13 cellular contexts compared by ENCODE assay signal in genomic region chr12:46265102-46265501, GRCh38. TPM values are rescaled to one million over a fixed set of nuclear protein-coding genes. Genes with fewer than 3 reads are reported as not detected.
A peak's percentile ranks its signal among the peaks of the same experiment; 100 is the strongest.
DNase-seq lines count a peak whose midpoint lies in the region; ATAC-seq and TF ChIP-seq lines count a peak whose summit lies in the region.
"Had no signal": no experiment of that assay in that cellular context is flagged by ENCODE, and none has a peak within 500 bp of the region (broad histone marks: within the 10 kb centered on the region; RNA-seq: fewer than 3 reads in every experiment).

No MANE protein-coding gene starts in this region.

- no peak overlapping the region for H2AFZ ChIP-seq in Karpas-422 (ENCODE audit: low read length)

- H3K4me2 ChIP-seq in Karpas-422 (ENCODE audit: low read depth, low read length, poor library complexity, severe bottlenecking): peak overlapping the region; percentile 83

- no peaks in the 10 kb centered on the region for H3K27me3 Mint-ChIP-seq in endodermal cell (ENCODE audit: insufficient read depth)
- H3K27me3 Mint-ChIP-seq: activated B cell treated with CpG ODN at 0.5 μM for 24 hours; activated CD8-positive, alpha-beta memory T cell treated with anti-CD3 and anti-CD28 coated beads, Interleukin-2, amount 10 ng/mL, durations not matched to agents 7 days and 5 days; T-cell had no signal

- ATAC-seq in gastrocnemius medialis (no peak), HG02798 (IDR thresholded peaks at IDR 0.05; ENCODE audit: poor library complexity, unreplicated experiment) (no peak)
- ATAC-seq: activated CD8-positive, alpha-beta memory T cell treated with anti-CD3 and anti-CD28 coated beads, Interleukin-2, amount 10 ng/mL, durations not matched to agents 7 days and 5 days; lower lobe of right lung; T-cell had no signal

- in situ Hi-C loops in gastrocnemius medialis (cut with MboI; ENCODE audit: low sequenced_read_pairs in 4 of 4): no loop called here
- in situ Hi-C loops in GM13976 (cut with MboI; ENCODE audit: low sequenced_read_pairs, unreplicated experiment): loop anchor here (10.0 to 25.0 kb wide), 2 partner anchors 50 to 528 kb away; partner anchors contain the start of gene ARID2

- TF ChIP-seq CTCF in GM06990 (IDR thresholded peaks at IDR 0.05; ENCODE audit: insufficient read depth, low read length, poor library complexity, severe bottlenecking) (no peak), endodermal cell (conservative IDR thresholded peaks at IDR 0.05) (no peak), gastrocnemius medialis (IDR thresholded peaks at IDR 0.05 in 4 of 5, conservative IDR thresholded peaks at IDR 0.05 in 1 of 5) (no peak), GM13976 (IDR thresholded peaks at IDR 0.05; ENCODE audit: borderline replicate concordance, control extremely low read depth, extremely low read depth, insufficient read depth, missing control alignments) (no peak)

- peaks cover 18% of the 10 kb centered on the region for H3K4me1 Mint-ChIP-seq in endodermal cell

- no peaks in the 10 kb centered on the region for H3K9me2 ChIP-seq in Karpas-422 (replicated peaks; ENCODE audit: insufficient read depth, low read length)

- no peak overlapping the region for H3K4me3 Mint-ChIP-seq in endodermal cell
- H3K4me3 Mint-ChIP-seq: activated B cell treated with CpG ODN at 0.5 μM for 24 hours; activated CD8-positive, alpha-beta memory T cell treated with anti-CD3 and anti-CD28 coated beads, Interleukin-2, amount 10 ng/mL, durations not matched to agents 7 days and 5 days; activated naive CD4-positive, alpha-beta T cell treated with anti-CD3 and anti-CD28 coated beads for 36 hours; T-cell had no signal

- peaks cover 87% of the 10 kb centered on the region for H3K79me2 ChIP-seq in Karpas-422 (ENCODE audit: low read length)

- peak overlapping the region; percentile 81; the same call in 1 of the 2 replicates for H3K27ac ChIP-seq in Karpas-422 (ENCODE audit: low read length)
- no peak overlapping the region for H3K27ac ChIP-seq in endodermal cell (ENCODE audit: low read depth, low read length)
- peak overlapping the region; percentile 91 to 98 (median 93) for H3K27ac ChIP-seq in gastrocnemius medialis
- H3K27ac ChIP-seq: lower lobe of right lung had no signal

- H3K9ac ChIP-seq in Karpas-422 (ENCODE audit: low read length): peak overlapping the region; percentile 94; the same call in 1 of the 2 replicates
- no peak overlapping the region for H3K9ac ChIP-seq in endodermal cell (ENCODE audit: extremely low read depth, low read length, poor library complexity, severe bottlenecking)

- intact Hi-C loops in gastrocnemius medialis (cut with DNase I; ENCODE audit: low total_unique reads): loop anchor here (5.0 to 10.0 kb wide), 7 partner anchors 107 to 1890 kb away; partner anchors contain the start of genes ARID2, ASB8 and SLC38A2

- no peaks in the 10 kb centered on the region for H3K27me3 ChIP-seq in GM06990 (replicated peaks; ENCODE audit: control insufficient read depth, insufficient read depth, low read length)
- no peaks in the 10 kb centered on the region for H3K27me3 ChIP-seq in Karpas-422 (ENCODE audit: low read length)
- no peaks in the 10 kb centered on the region for H3K27me3 ChIP-seq in endodermal cell (ENCODE audit: control insufficient read depth, insufficient read depth, low read length, poor library complexity, severe bottlenecking)
- no peaks in the 10 kb centered on the region for H3K27me3 ChIP-seq in gastrocnemius medialis

- H3K36me3 ChIP-seq in GM06990 (ENCODE audit: control insufficient read depth, insufficient read depth, low read length) (peaks cover 2% of the 10 kb centered on the region; the same call in 1 of the 2 replicates), Karpas-422 (ENCODE audit: insufficient read depth, low read length) (peaks cover 16% of the 10 kb centered on the region; the same call in 1 of the 2 replicates), endodermal cell (ENCODE audit: control insufficient read depth, insufficient read depth, low read length) (no peaks in the 10 kb centered on the region), gastrocnemius medialis (no peaks in the 10 kb centered on the region)
- H3K36me3 ChIP-seq: lower lobe of right lung had no signal

- H3K9me3 ChIP-seq in Karpas-422 (ENCODE audit: low read length): no peaks in the 10 kb centered on the region
- H3K9me3 ChIP-seq in endodermal cell (ENCODE audit: control insufficient read depth, low read length): no peaks in the 10 kb centered on the region
- H3K9me3 ChIP-seq in gastrocnemius medialis: no peaks in the 10 kb centered on the region
- H3K9me3 ChIP-seq: lower lobe of right lung had no signal

- no peak for TF ChIP-seq POLR2A in gastrocnemius medialis (IDR thresholded peaks at IDR 0.05)

- peaks cover 34% of the 10 kb centered on the region; the same call in 1 of the 2 replicates for H4K20me1 ChIP-seq in Karpas-422 (ENCODE audit: insufficient read depth, low read depth, low read length)

- H3K36me3 Mint-ChIP-seq in endodermal cell (ENCODE audit: low read depth): no peaks in the 10 kb centered on the region

- H3K4me3 ChIP-seq in GM06990 (replicated peaks; ENCODE audit: low read depth, low read length) (peak overlapping the region; percentile 95), Karpas-422 (ENCODE audit: low read length) (peak overlapping the region; percentile 88), endodermal cell (ENCODE audit: low read length) (peak overlapping the region; percentile 95), gastrocnemius medialis (peak overlapping the region; percentile 44 to 75 (median 64))

- H3K27ac Mint-ChIP-seq in endodermal cell: no peak overlapping the region
- H3K27ac Mint-ChIP-seq: activated B cell treated with CpG ODN at 0.5 μM for 24 hours; activated naive CD4-positive, alpha-beta T cell treated with anti-CD3 and anti-CD28 coated beads for 36 hours; T-cell had no signal

- DNase-seq in GM06990 (ENCODE audit: extremely low read depth, insufficient read length): no peak
- no peak for DNase-seq in Karpas-422
- no peak for DNase-seq in endodermal cell
- DNase-seq in gastrocnemius medialis: no peak
- DNase-seq in COLO829 (ENCODE audit: low spot score): no peak
- DNase-seq in GM13976 (ENCODE audit: low spot score): no peak
- DNase-seq: activated B cell treated with CpG ODN at 0.5 μM for 24 hours; activated CD8-positive, alpha-beta memory T cell treated with anti-CD3 and anti-CD28 coated beads, Interleukin-2, amount 10 ng/mL, durations not matched to agents 7 days and 5 days; activated naive CD4-positive, alpha-beta T cell treated with anti-CD3 and anti-CD28 coated beads for 36 hours; lower lobe of right lung; NCI-H226; T-cell had no signal

- H3K4me1 ChIP-seq in Karpas-422 (ENCODE audit: low read length) (peaks cover 61% of the 10 kb centered on the region), endodermal cell (ENCODE audit: control insufficient read depth, insufficient read depth, low read length) (peaks cover 14% of the 10 kb centered on the region), gastrocnemius medialis (peaks cover 29 to 50% of the 10 kb centered on the region in 2 donors)

- no peaks in the 10 kb centered on the region for H3K9me3 Mint-ChIP-seq in endodermal cell
- H3K9me3 Mint-ChIP-seq: activated B cell treated with CpG ODN at 0.5 μM for 24 hours; activated naive CD4-positive, alpha-beta T cell treated with anti-CD3 and anti-CD28 coated beads for 36 hours; T-cell had no signal

RNA-seq across cellular contexts. Expression of gene SLC38A1, which starts 3.7 kb away (rescaled TPM):
- 97.4 and 209 TPM in 2 replicates for total RNA-seq in Karpas-422 (2014; rRNA removed; shearing (Covaris generic); ENCODE audit: low replicate concordance)
- total RNA-seq in endodermal cell (100 to 1,000 TPM in 1 of 2 donors, 10 to 100 TPM in 1; 77.7 to 107 TPM), gastrocnemius medialis (100 to 1,000 TPM; 237 to 472 (median 339) TPM)
- polyA plus RNA-seq in endodermal cell (2013, experiment 1 of 2): 101 TPM
- 82.0 TPM for polyA plus RNA-seq in endodermal cell (2013, experiment 2 of 2)
